11 cellular contexts compared by ENCODE assay signal in genomic region chr18:58866261-58867232, GRCh38. TPM values are rescaled to one million over a fixed set of nuclear protein-coding genes. Genes with fewer than 3 reads are reported as not detected.
DNase-seq lines count a peak whose midpoint lies in the region; ATAC-seq and TF ChIP-seq lines count a peak whose summit lies in the region.
"Had no signal": no experiment of that assay in that cellular context is flagged by ENCODE, and none has a peak within 500 bp of the region (broad histone marks: within the 10 kb centered on the region; RNA-seq: fewer than 3 reads in every experiment).

No MANE protein-coding gene starts in this region.

- H3K4me1 Mint-ChIP-seq in nephron progenitor cell: peaks cover 82% of the 10 kb centered on the region

- peak overlapping the region; percentile 99 for H3K27ac Mint-ChIP-seq in nephron progenitor cell
- H3K27ac Mint-ChIP-seq: activated T-helper 1 cell treated with anti-CD3 and anti-CD28 coated beads, Interleukin-12 subunit alpha, Interleukin-12 subunit beta, Interleukin-2, Interleukin-4 antibody, amounts not matched to agents 30 ng/mL and 10 ng/mL and 1 ng/mL, durations not matched to agents 14 hours and 24 hours and 36 hours had no signal

- H3K36me3 Mint-ChIP-seq in nephron progenitor cell (ENCODE audit: low read depth): peaks cover 58% of the 10 kb centered on the region

- H3K27me3 ChIP-seq in cardiac muscle cell (no peaks in the 10 kb centered on the region), uterus (no peaks in the 10 kb centered on the region)

- no peaks in the 10 kb centered on the region for H3K9me3 ChIP-seq in cardiac muscle cell (ENCODE audit: low read depth)
- no peaks in the 10 kb centered on the region for H3K9me3 ChIP-seq in uterus

- TF ChIP-seq CTCF in cardiac muscle cell (IDR thresholded peaks at IDR 0.05; ENCODE audit: low read depth, low read length): no peak
- no peak for TF ChIP-seq CTCF in epithelial cell of esophagus (IDR thresholded peaks at IDR 0.05; ENCODE audit: insufficient read depth, low read depth, low read length, missing control alignments)
- no peak for TF ChIP-seq CTCF in nephron progenitor cell (IDR thresholded peaks at IDR 0.05)
- no peak for TF ChIP-seq CTCF in uterus (IDR thresholded peaks at IDR 0.05)

- H3K4me3 Mint-ChIP-seq in nephron progenitor cell: peak overlapping the region; percentile 89
- H3K4me3 Mint-ChIP-seq: activated T-helper 1 cell treated with anti-CD3 and anti-CD28 coated beads, Interleukin-12 subunit alpha, Interleukin-12 subunit beta, Interleukin-2, Interleukin-4 antibody, amounts not matched to agents 30 ng/mL and 10 ng/mL and 1 ng/mL, durations not matched to agents 14 hours and 24 hours and 36 hours had no signal

- intact Hi-C loops in Right ventricle myocardium superior (cut with DNase I) (no loop called here), uterus (cut with DNase I; ENCODE audit: low total_unique reads) (no loop called here)

- H3K36me3 ChIP-seq in cardiac muscle cell (peaks cover 19% of the 10 kb centered on the region), uterus (no peaks in the 10 kb centered on the region)

- peak overlapping the region; percentile 100 for H3K27ac ChIP-seq in cardiac muscle cell
- H3K27ac ChIP-seq in uterus: peak overlapping the region; percentile 95 to 99

- H3K27me3 Mint-ChIP-seq in nephron progenitor cell (ENCODE audit: low read depth, poor library complexity): no peaks in the 10 kb centered on the region

- DNase-seq in cardiac muscle cell (ENCODE audit: low read depth in 1 of 2, low spot score in 1 of 2) (no peak), Right ventricle myocardium superior (no peak), epithelial cell of esophagus (ENCODE audit: low read depth) (peak; percentile 9), nephron progenitor cell (no peak), uterus (no peak), NCI-H226 (no peak), cerebellum (ENCODE audit: low spot score) (no peak), glomerular visceral epithelial cell (ENCODE audit: extremely low spot score) (no peak)
- DNase-seq: ACHN, NCI-H1417 treated with DMSO at 0.1 percent for 48 hours had no signal

- H3K4me3 ChIP-seq in cardiac muscle cell (peak overlapping the region; percentile 26), epithelial cell of esophagus (ENCODE audit: low read length) (no peak overlapping the region), uterus (peak overlapping the region in 1 of 2 donors; percentile 3)

- peaks cover 9% of the 10 kb centered on the region for H3K9me3 Mint-ChIP-seq in nephron progenitor cell
- H3K9me3 Mint-ChIP-seq: activated T-helper 1 cell treated with anti-CD3 and anti-CD28 coated beads, Interleukin-12 subunit alpha, Interleukin-12 subunit beta, Interleukin-2, Interleukin-4 antibody, amounts not matched to agents 30 ng/mL and 10 ng/mL and 1 ng/mL, durations not matched to agents 14 hours and 24 hours and 36 hours had no signal

- no peak for TF ChIP-seq POLR2A in uterus (IDR thresholded peaks at IDR 0.05)

- ATAC-seq in Right ventricle myocardium superior (ENCODE audit: poor library complexity): no peak

- peaks cover 65% of the 10 kb centered on the region for H3K4me1 ChIP-seq in cardiac muscle cell (ENCODE audit: low read depth)
- no peaks in the 10 kb centered on the region for H3K4me1 ChIP-seq in uterus

RNA-seq across cellular contexts. Expression of gene ZNF532, which starts 1.9 kb away (rescaled TPM):
- total RNA-seq in cardiac muscle cell (66.5 and 108 TPM in 2 replicates), Right ventricle myocardium superior (53.3 TPM), uterus (100 to 1,000 TPM in 2 of 4 donors, 10 to 100 TPM in 2; 32.4 to 174 (median 127) TPM), cerebellum (193 TPM)
- 28.2 and 42.0 TPM in 2 replicates for polyA plus RNA-seq in cardiac muscle cell
